8 cellular contexts compared by ENCODE assay signal in the genomic region with DNA sequence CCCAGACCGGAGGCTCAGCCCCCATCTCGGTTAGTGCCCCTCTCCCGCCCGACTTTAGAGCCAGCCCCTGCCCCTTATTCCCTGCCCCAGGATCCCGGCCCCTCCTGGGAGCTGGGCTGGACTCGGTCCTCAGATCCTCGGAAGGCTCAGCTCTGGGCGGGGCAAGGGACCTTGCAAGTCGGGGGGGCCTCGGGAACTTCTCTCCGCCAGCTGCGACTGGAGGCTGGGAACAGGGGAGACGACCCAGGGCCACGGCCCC.
DNase-seq lines count a peak whose midpoint lies in the region; ATAC-seq and TF ChIP-seq lines count a peak whose summit lies in the region.

No MANE protein-coding gene starts in this region.

- H3K4me3 Mint-ChIP-seq in stimulated activated naive CD8-positive, alpha-beta T cell treated with anti-CD3 and anti-CD28 coated beads, Interleukin-15, amount 100 ng/mL, for 72 hours: peak overlapping the region; percentile 61 to 83

- peaks cover 64% of the 10 kb centered on the region for H3K4me1 Mint-ChIP-seq in stimulated activated naive CD8-positive, alpha-beta T cell treated with anti-CD3 and anti-CD28 coated beads, Interleukin-15, amount 100 ng/mL, for 72 hours

- H3K27ac Mint-ChIP-seq in stimulated activated naive CD8-positive, alpha-beta T cell treated with anti-CD3 and anti-CD28 coated beads, Interleukin-15, amount 100 ng/mL, for 72 hours: peak overlapping the region in 1 of 2 donors; percentile 91

- DNase-seq in HL-60 (ENCODE audit: low read depth in 1 of 2, low spot score in 1 of 2) (no peak), NCI-H1436 (lab: John Stamatoyannopoulos, UW) (no peak), middle frontal gyrus (ENCODE audit: extremely low spot score, low spot score) (no peak), NCI-H345 (lab: John Stamatoyannopoulos, UW) (no peak)
- DNase-seq in stimulated activated naive CD8-positive, alpha-beta T cell treated with anti-CD3 and anti-CD28 coated beads, Interleukin-15, amount 100 ng/mL, for 72 hours: no peak

- peaks cover 27% of the 10 kb centered on the region for H3K4me1 ChIP-seq in iPS-18a (ENCODE audit: control insufficient read depth, low read depth, low read length)

- peaks cover 34% of the 10 kb centered on the region for H3K27me3 ChIP-seq in HL-60 (ENCODE audit: insufficient read depth, poor library complexity, severe bottlenecking)
- peaks cover 21% of the 10 kb centered on the region for H3K27me3 ChIP-seq in iPS-18a (ENCODE audit: control insufficient read depth, insufficient read depth, low read length)

- no peaks in the 10 kb centered on the region for H3K9me3 ChIP-seq in iPS-18a (ENCODE audit: control insufficient read depth, low read depth, low read length)

- H3K36me3 ChIP-seq in iPS-18a (ENCODE audit: control insufficient read depth, low read depth, low read length): no peaks in the 10 kb centered on the region

- H3K27me3 Mint-ChIP-seq in stimulated activated naive CD8-positive, alpha-beta T cell treated with anti-CD3 and anti-CD28 coated beads, Interleukin-15, amount 100 ng/mL, for 72 hours: peaks cover 20% of the 10 kb centered on the region

- no peaks in the 10 kb centered on the region for H3K9me3 Mint-ChIP-seq in stimulated activated naive CD8-positive, alpha-beta T cell treated with anti-CD3 and anti-CD28 coated beads, Interleukin-15, amount 100 ng/mL, for 72 hours

- H3K27ac ChIP-seq in HL-60 (replicated peaks) (no peak overlapping the region), angular gyrus (ENCODE audit: low read depth, low read length) (peak overlapping the region; percentile 90), iPS-18a (ENCODE audit: low read length) (no peak overlapping the region)

- peak overlapping the region; percentile 51 for H3K4me3 ChIP-seq in HL-60 (replicated peaks; ENCODE audit: insufficient read depth, low read length)
- peak overlapping the region; percentile 68 for H3K4me3 ChIP-seq in iPS-18a (ENCODE audit: low read length)

- TF ChIP-seq CTCF in HL-60 (IDR thresholded peaks at IDR 0.05; ENCODE audit: insufficient read depth, low read length): no peak

- peak; percentile 11 for ATAC-seq in stimulated activated naive CD8-positive, alpha-beta T cell treated with anti-CD3 and anti-CD28 coated beads, Interleukin-15, amount 100 ng/mL, for 72 hours
- no peak for ATAC-seq in HG03097 (IDR thresholded peaks at IDR 0.05; ENCODE audit: low FRiP score, unreplicated experiment)

- peak overlapping the region; percentile 49 for H3K9ac ChIP-seq in iPS-18a (ENCODE audit: low read length)
